Comparison of ENCODE assay signal across 17 cellular contexts in genomic region chr9:88425538-88425950, GRCh38. TPM values are rescaled to one million over a fixed set of nuclear protein-coding genes. Genes with fewer than 3 reads are reported as not detected.
DNase-seq lines count a peak whose midpoint lies in the region; ATAC-seq and TF ChIP-seq lines count a peak whose summit lies in the region.
"Had no signal": no experiment of that assay in that cellular context is flagged by ENCODE, and none has a peak within 500 bp of the region (broad histone marks: within the 10 kb centered on the region; RNA-seq: fewer than 3 reads in every experiment).

No MANE protein-coding gene starts in this region.

- peaks cover 43% of the 10 kb centered on the region; the same call in 1 of the 2 replicates for H3K79me2 ChIP-seq in H9 (ENCODE audit: insufficient read depth, low read length)

- intact Hi-C loops in sigmoid colon (cut with DNase I), result no loop called here

- no peak for DNase-seq in H9
- no peak for DNase-seq in WTC11 (ENCODE audit: low spot score)
- no peak for DNase-seq in sigmoid colon
- DNase-seq in RPMI8226, result no peak
- DNase-seq: CD4-positive, alpha-beta T cell; dermis blood vessel endothelial cell; gastrocnemius medialis; naive thymus-derived CD8-positive, alpha-beta T cell; NCI-H1436 treated with DMSO at 0.1 percent for 48 hours; NCI-H748 treated with DMSO at 0.1 percent for 48 hours had no signal

- no peak overlapping the region for H2BK120ac ChIP-seq in H9 (ENCODE audit: low read depth, low read length, poor library complexity, severe bottlenecking)

- no peak overlapping the region for H2BK12ac ChIP-seq in H9 (ENCODE audit: insufficient read length, low read depth, low read length)

- TF ChIP-seq EP300 in gastroesophageal sphincter (IDR thresholded peaks at IDR 0.05), result no peak
- TF ChIP-seq EP300 in sigmoid colon (IDR thresholded peaks at IDR 0.05), result no peak

- no peak overlapping the region for H4K5ac ChIP-seq in H9 (ENCODE audit: insufficient read length, low read depth, low read length)

- CTCF ChIA-PET in WTC11 (lab: Charles Lee), result no interaction called here

- no peak overlapping the region for H3K23ac ChIP-seq in H9 (ENCODE audit: insufficient read length, low read depth, low read length)

- H3K18ac ChIP-seq in H9 (ENCODE audit: insufficient read length, low read depth, low read length), result no peak overlapping the region

- H3K4me1 Mint-ChIP-seq in H9 (peaks cover 29 to 34% of the 10 kb centered on the region in 2 experiments), WTC11 (peaks cover 52% of the 10 kb centered on the region)

- H3K23me2 ChIP-seq in H9 (ENCODE audit: insufficient read length, low read depth, low read length, poor library complexity, severe bottlenecking), result no peaks in the 10 kb centered on the region

- H2AK5ac ChIP-seq in H9 (ENCODE audit: insufficient read length, low read length), result peak overlapping the region; percentile 87

- H3K4me3 ChIP-seq in gastroesophageal sphincter (no peak overlapping the region), sigmoid colon (no peak overlapping the region)
- H3K4me3 ChIP-seq: gastrocnemius medialis, SJSA1, skin epidermis had no signal

- 0 out of 2 replicates have a peak overlapping the region, but pooled peaks have one; percentile 44 for H3K14ac ChIP-seq in H9 (ENCODE audit: insufficient read depth, low read length)

- H3K27ac ChIP-seq in H9 (ENCODE audit: insufficient read length, low read depth, low read length) (no peak overlapping the region), gastroesophageal sphincter (peak overlapping the region in 2 of 4 donors; percentile 2 to 21), sigmoid colon (peak overlapping the region in 3 of 4 donors; percentile 6 to 37 (median 17))
- H3K27ac ChIP-seq: gastrocnemius medialis, SJSA1, skin epidermis had no signal

- peaks cover 4 to 6% of the 10 kb centered on the region in 2 experiments; a peak in 3 of 5 replicates for H3K9me3 Mint-ChIP-seq in H9
- H3K9me3 Mint-ChIP-seq in WTC11, result peaks cover 6% of the 10 kb centered on the region
- H3K9me3 Mint-ChIP-seq: activated naive CD4-positive, alpha-beta T cell treated with anti-CD3 and anti-CD28 coated beads, Interleukin-2, amount 50 U/mL, for 24 hours had no signal

- H3K27me3 ChIP-seq in H9 (ENCODE audit: insufficient read depth, low read length), result no peaks in the 10 kb centered on the region
- no peaks in the 10 kb centered on the region for H3K27me3 ChIP-seq in gastroesophageal sphincter
- H3K27me3 ChIP-seq in sigmoid colon, result no peaks in the 10 kb centered on the region
- H3K27me3 ChIP-seq: gastrocnemius medialis, SJSA1 had no signal

- no peak overlapping the region for H2BK15ac ChIP-seq in H9 (ENCODE audit: low read depth, low read length)

- H3K9me3 ChIP-seq in H9 (ENCODE audit: control insufficient read depth, low read depth, low read length), result peaks cover 5% of the 10 kb centered on the region
- peaks cover 0 to under 1% (median 0%) of the 10 kb centered on the region in 3 donors for H3K9me3 ChIP-seq in gastroesophageal sphincter
- no peaks in the 10 kb centered on the region for H3K9me3 ChIP-seq in sigmoid colon
- H3K9me3 ChIP-seq: gastrocnemius medialis, SJSA1 had no signal

- H3K27ac Mint-ChIP-seq in H9 (peak overlapping the region in 2 of 3 experiments; percentile 77 to 88; a peak in 5 of 7 replicates), WTC11 (peak overlapping the region; percentile 28)
- H3K27ac Mint-ChIP-seq: activated naive CD4-positive, alpha-beta T cell treated with anti-CD3 and anti-CD28 coated beads, Interleukin-2, amount 50 U/mL, for 24 hours; CD4-positive, alpha-beta T cell had no signal

- peak overlapping the region; percentile 62 for H2BK5ac ChIP-seq in H9 (ENCODE audit: insufficient read length, low read length)

- H3T11ph ChIP-seq in H9 (ENCODE audit: low read length), result no peak overlapping the region

- H2BK20ac ChIP-seq in H9 (ENCODE audit: low read depth, low read length, poor library complexity, severe bottlenecking), result no peak overlapping the region

- H3K27me3 Mint-ChIP-seq in H9 (ENCODE audit: low read depth), result no peaks in the 10 kb centered on the region
- H3K27me3 Mint-ChIP-seq in WTC11 (ENCODE audit: low read depth), result no peaks in the 10 kb centered on the region
- H3K27me3 Mint-ChIP-seq: activated naive CD4-positive, alpha-beta T cell treated with anti-CD3 and anti-CD28 coated beads, Interleukin-2, amount 50 U/mL, for 24 hours; CD4-positive, alpha-beta T cell; naive thymus-derived CD8-positive, alpha-beta T cell had no signal

- H4K20me1 ChIP-seq in H9 (ENCODE audit: control insufficient read depth, insufficient read depth, insufficient read length), result no peaks in the 10 kb centered on the region

- no peak overlapping the region for H3K4me2 ChIP-seq in H9 (ENCODE audit: insufficient read depth, insufficient read length, low read length)

- H3K9ac ChIP-seq in H9 (ENCODE audit: extremely low read depth, insufficient read length, low read length), result no peak overlapping the region

- TF ChIP-seq CTCF in H9 (conservative IDR thresholded peaks at IDR 0.05), result no peak
- no peak for TF ChIP-seq CTCF in WTC11 (IDR thresholded peaks at IDR 0.05)
- no peak for TF ChIP-seq CTCF in gastroesophageal sphincter (IDR thresholded peaks at IDR 0.05)
- TF ChIP-seq CTCF in sigmoid colon (IDR thresholded peaks at IDR 0.05), result no peak

- H3K56ac ChIP-seq in H9 (ENCODE audit: insufficient read length, low read depth, low read length), result no peak overlapping the region

- peaks cover 17 to 37% (median 32%) of the 10 kb centered on the region in 3 experiments for H3K36me3 Mint-ChIP-seq in H9 (ENCODE audit: insufficient read depth in 1 of 3, low read depth in 3 of 3)
- peaks cover 33% of the 10 kb centered on the region for H3K36me3 Mint-ChIP-seq in WTC11

- TF ChIP-seq POLR2A in gastroesophageal sphincter (IDR thresholded peaks at IDR 0.05) (no peak), sigmoid colon (IDR thresholded peaks at IDR 0.05) (no peak)

- peaks cover 10% of the 10 kb centered on the region for H3K79me1 ChIP-seq in H9 (ENCODE audit: insufficient read depth, low read depth, low read length, poor library complexity, severe bottlenecking)

- H3K4me1 ChIP-seq in H9 (ENCODE audit: insufficient read depth, low read length) (peaks cover 5% of the 10 kb centered on the region), gastroesophageal sphincter (peaks cover 0 to 39% (median 0%) of the 10 kb centered on the region in 3 donors), sigmoid colon (peaks cover 0 to 24% (median 7%) of the 10 kb centered on the region in 4 donors)
- H3K4me1 ChIP-seq: gastrocnemius medialis had no signal

- H3K4me3 Mint-ChIP-seq in H9 (no peak overlapping the region), WTC11 (no peak overlapping the region)
- H3K4me3 Mint-ChIP-seq: activated naive CD4-positive, alpha-beta T cell treated with anti-CD3 and anti-CD28 coated beads, Interleukin-2, amount 50 U/mL, for 24 hours; CD4-positive, alpha-beta T cell had no signal

- POLR2A ChIA-PET in WTC11 (lab: Charles Lee), result no interaction called here

- H3K4ac ChIP-seq in H9 (ENCODE audit: low read depth, low read length), result no peak overlapping the region

- WGBS in H9 (ENCODE audit: extremely low coverage, insufficient read length, low lambda C conversion rate), result no CpG with 5 or more reads among the region's 10 CpGs
- WGBS in gastroesophageal sphincter (ENCODE audit: low coverage in 1 of 2), 2 donors, result 55 to 74% methylated on average over 4 to 8 of the region's 10 CpGs
- 80 to 88% methylated on average over 10 of the region's 10 CpGs for WGBS in sigmoid colon, 2 donors

- H2AFZ ChIP-seq in H9 (ENCODE audit: low read length), result no peak overlapping the region

- H4K91ac ChIP-seq in H9 (ENCODE audit: insufficient read length, low read depth, low read length), result no peak overlapping the region

- peaks cover 0 to 31% of the 10 kb centered on the region in 2 donors for H3K36me3 ChIP-seq in gastroesophageal sphincter
- peaks cover 0 to 22% (median 3%) of the 10 kb centered on the region in 4 donors for H3K36me3 ChIP-seq in sigmoid colon
- H3K36me3 ChIP-seq: gastrocnemius medialis had no signal

- no peak overlapping the region for H4K8ac ChIP-seq in H9 (replicated peaks; ENCODE audit: insufficient read length, low read depth, low read length)

- ATAC-seq in WTC11 (peak; percentile 32; the same call in 1 of the 2 replicates), gastroesophageal sphincter (peak; percentile 66), GM21786 (IDR thresholded peaks at IDR 0.05; ENCODE audit: unreplicated experiment) (no peak), HG02840 (IDR thresholded peaks at IDR 0.05; ENCODE audit: low FRiP score, unreplicated experiment) (no peak), GM21367 (IDR thresholded peaks at IDR 0.05; ENCODE audit: unreplicated experiment) (no peak)
- ATAC-seq: gastrocnemius medialis; naive thymus-derived CD8-positive, alpha-beta T cell had no signal

TF ChIP-seq in WTC11, 78 proteins besides CTCF, POLR2A, EP300 and RAD21 (continues in another document):
- TF ChIP-seq TCF7 (CRISPR knock-in tag; IDR thresholded peaks at IDR 0.05; ENCODE audit: low read depth) (no peak), ELF4 (CRISPR knock-in tag; IDR thresholded peaks at IDR 0.05; ENCODE audit: low read depth) (no peak), KAT7 (CRISPR knock-in tag; IDR thresholded peaks at IDR 0.05; ENCODE audit: borderline replicate concordance) (no peak), ZNF396 (CRISPR knock-in tag; IDR thresholded peaks at IDR 0.05; ENCODE audit: borderline replicate concordance) (no peak), SMAD3 (CRISPR knock-in tag; IDR thresholded peaks at IDR 0.05; ENCODE audit: borderline replicate concordance) (no peak), TEAD1 (CRISPR knock-in tag; IDR thresholded peaks at IDR 0.05) (no peak)

RNA-seq across cellular contexts. Expression of gene SPIN1, which starts 37.3 kb away (rescaled TPM):
- total RNA-seq in H9 (2021), result 136 and 139 TPM in 2 replicates
- total RNA-seq in WTC11 (2021), result 122 to 124 TPM (median 123 TPM) in 3 replicates
- total RNA-seq in gastroesophageal sphincter, result 100 to 1,000 TPM in 1 of 4 donors, 10 to 100 TPM in 3; 86.8 to 112 (median 99.5) TPM
- total RNA-seq in sigmoid colon, result 100 to 1,000 TPM in 1 of 4 donors, 10 to 100 TPM in 3; 79.2 to 102 (median 83.1) TPM
- 10 to 100 TPM; 23.3 to 34.8 (median 32.1) TPM for polyA plus RNA-seq in sigmoid colon

Comparison
In these comparisons a context has a peak if more than half of its experiments do, and no peak if none do; other contexts are left out.
1. ATAC-seq: peak in WTC11 (single experiment) and gastroesophageal sphincter (single experiment); none in GM21786 (single experiment), HG02840 (single experiment) and GM21367 (single experiment).